1 cellular context compared by ENCODE assay signal in the genomic region with DNA sequence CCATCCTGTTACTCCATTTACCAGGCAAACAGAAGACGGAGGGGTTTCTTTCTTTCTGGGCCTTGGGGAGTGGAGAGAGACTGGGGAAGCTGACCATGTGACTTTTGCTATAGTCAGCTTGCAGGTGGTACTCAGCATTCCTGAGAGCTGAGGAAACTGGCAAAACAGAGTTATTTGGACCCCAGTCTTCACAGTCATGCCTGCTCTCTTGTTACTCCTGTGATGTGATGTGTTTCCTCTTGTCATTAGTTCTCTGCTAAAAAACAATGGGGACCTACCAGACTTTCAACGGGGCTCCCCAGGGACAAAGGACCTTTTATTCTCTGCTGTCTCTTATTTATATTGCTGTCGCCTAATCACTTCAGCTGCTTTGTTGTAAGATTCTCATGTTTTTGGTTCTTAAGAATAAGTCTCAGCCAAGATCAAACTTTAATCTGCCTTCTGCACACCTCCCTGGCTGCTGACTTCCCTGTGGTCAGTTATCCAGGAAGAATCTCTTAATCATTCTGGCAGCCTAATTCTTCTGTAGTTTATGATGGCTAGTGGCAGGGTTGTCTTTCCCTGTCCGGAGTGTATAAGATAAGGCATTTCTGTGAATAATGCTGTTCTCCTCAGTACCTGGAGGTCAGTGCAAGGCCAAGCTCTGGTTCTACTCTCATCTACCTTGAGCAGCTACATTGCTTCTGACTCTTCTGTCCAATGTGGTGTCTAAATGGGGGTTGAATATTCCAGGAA.
TF ChIP-seq lines count a peak whose summit lies in the region.

No MANE protein-coding gene starts in this region.

TF ChIP-seq in K562, 482 proteins besides CTCF, POLR2A, EP300 and RAD21 (continued from another document and continues in another):
- TF ChIP-seq, protein P1, sequence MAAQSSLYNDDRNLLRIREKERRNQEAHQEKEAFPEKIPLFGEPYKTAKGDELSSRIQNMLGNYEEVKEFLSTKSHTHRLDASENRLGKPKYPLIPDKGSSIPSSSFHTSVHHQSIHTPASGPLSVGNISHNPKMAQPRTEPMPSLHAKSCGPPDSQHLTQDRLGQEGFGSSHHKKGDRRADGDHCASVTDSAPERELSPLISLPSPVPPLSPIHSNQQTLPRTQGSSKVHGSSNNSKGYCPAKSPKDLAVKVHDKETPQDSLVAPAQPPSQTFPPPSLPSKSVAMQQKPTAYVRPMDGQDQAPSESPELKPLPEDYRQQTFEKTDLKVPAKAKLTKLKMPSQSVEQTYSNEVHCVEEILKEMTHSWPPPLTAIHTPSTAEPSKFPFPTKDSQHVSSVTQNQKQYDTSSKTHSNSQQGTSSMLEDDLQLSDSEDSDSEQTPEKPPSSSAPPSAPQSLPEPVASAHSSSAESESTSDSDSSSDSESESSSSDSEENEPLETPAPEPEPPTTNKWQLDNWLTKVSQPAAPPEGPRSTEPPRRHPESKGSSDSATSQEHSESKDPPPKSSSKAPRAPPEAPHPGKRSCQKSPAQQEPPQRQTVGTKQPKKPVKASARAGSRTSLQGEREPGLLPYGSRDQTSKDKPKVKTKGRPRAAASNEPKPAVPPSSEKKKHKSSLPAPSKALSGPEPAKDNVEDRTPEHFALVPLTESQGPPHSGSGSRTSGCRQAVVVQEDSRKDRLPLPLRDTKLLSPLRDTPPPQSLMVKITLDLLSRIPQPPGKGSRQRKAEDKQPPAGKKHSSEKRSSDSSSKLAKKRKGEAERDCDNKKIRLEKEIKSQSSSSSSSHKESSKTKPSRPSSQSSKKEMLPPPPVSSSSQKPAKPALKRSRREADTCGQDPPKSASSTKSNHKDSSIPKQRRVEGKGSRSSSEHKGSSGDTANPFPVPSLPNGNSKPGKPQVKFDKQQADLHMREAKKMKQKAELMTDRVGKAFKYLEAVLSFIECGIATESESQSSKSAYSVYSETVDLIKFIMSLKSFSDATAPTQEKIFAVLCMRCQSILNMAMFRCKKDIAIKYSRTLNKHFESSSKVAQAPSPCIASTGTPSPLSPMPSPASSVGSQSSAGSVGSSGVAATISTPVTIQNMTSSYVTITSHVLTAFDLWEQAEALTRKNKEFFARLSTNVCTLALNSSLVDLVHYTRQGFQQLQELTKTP (IDR thresholded peaks at IDR 0.05; ENCODE audit: low read depth in 1 of 2, partially characterized antibody in 2 of 2) = no peak
- no peak for TF ChIP-seq ZKSCAN1 (IDR thresholded peaks at IDR 0.05; ENCODE audit: low read depth, low read length)
- no peak for TF ChIP-seq ELF4 (CRISPR knock-in tag; IDR thresholded peaks at IDR 0.05)
- no peak for TF ChIP-seq POLR2G (IDR thresholded peaks at IDR 0.05; ENCODE audit: low read depth, low read length)
- TF ChIP-seq CBX8 (IDR thresholded peaks at IDR 0.05; ENCODE audit: borderline replicate concordance, extremely low read depth, low read depth, low read length, poor library complexity, severe bottlenecking) = no peak
- peak; percentile 53 for TF ChIP-seq FOXM1 (IDR thresholded peaks at IDR 0.05; ENCODE audit: low read depth)
- TF ChIP-seq FOXM1 (CRISPR knock-in tag; IDR thresholded peaks at IDR 0.05; ENCODE audit: low read depth) = no peak
- TF ChIP-seq SMAD4 (CRISPR knock-in tag; conservative IDR thresholded peaks at IDR 0.05) = peak; percentile 88
- TF ChIP-seq NR2F6 (CRISPR knock-in tag; IDR thresholded peaks at IDR 0.05) = no peak
- no peak for TF ChIP-seq ILF3 (IDR thresholded peaks at IDR 0.05; ENCODE audit: borderline replicate concordance)
- no peak for TF ChIP-seq ZZZ3 (IDR thresholded peaks at IDR 0.05)
- TF ChIP-seq HMGXB4 (CRISPR knock-in tag; IDR thresholded peaks at IDR 0.05) = no peak
- TF ChIP-seq NEUROD1 (IDR thresholded peaks at IDR 0.05; ENCODE audit: borderline replicate concordance, low read depth, low read length, partially characterized antibody) = no peak
- TF ChIP-seq TBP (optimal IDR thresholded peaks at IDR 0.05; ENCODE audit: low read depth, low read length) = peak; percentile 37
- TF ChIP-seq, protein P2, sequence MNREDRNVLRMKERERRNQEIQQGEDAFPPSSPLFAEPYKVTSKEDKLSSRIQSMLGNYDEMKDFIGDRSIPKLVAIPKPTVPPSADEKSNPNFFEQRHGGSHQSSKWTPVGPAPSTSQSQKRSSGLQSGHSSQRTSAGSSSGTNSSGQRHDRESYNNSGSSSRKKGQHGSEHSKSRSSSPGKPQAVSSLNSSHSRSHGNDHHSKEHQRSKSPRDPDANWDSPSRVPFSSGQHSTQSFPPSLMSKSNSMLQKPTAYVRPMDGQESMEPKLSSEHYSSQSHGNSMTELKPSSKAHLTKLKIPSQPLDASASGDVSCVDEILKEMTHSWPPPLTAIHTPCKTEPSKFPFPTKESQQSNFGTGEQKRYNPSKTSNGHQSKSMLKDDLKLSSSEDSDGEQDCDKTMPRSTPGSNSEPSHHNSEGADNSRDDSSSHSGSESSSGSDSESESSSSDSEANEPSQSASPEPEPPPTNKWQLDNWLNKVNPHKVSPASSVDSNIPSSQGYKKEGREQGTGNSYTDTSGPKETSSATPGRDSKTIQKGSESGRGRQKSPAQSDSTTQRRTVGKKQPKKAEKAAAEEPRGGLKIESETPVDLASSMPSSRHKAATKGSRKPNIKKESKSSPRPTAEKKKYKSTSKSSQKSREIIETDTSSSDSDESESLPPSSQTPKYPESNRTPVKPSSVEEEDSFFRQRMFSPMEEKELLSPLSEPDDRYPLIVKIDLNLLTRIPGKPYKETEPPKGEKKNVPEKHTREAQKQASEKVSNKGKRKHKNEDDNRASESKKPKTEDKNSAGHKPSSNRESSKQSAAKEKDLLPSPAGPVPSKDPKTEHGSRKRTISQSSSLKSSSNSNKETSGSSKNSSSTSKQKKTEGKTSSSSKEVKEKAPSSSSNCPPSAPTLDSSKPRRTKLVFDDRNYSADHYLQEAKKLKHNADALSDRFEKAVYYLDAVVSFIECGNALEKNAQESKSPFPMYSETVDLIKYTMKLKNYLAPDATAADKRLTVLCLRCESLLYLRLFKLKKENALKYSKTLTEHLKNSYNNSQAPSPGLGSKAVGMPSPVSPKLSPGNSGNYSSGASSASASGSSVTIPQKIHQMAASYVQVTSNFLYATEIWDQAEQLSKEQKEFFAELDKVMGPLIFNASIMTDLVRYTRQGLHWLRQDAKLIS (CRISPR knock-in tag; IDR thresholded peaks at IDR 0.05) = no peak
- no peak for TF ChIP-seq KLF6 (CRISPR knock-in tag; IDR thresholded peaks at IDR 0.05; ENCODE audit: borderline replicate concordance)
- TF ChIP-seq, protein P3, sequence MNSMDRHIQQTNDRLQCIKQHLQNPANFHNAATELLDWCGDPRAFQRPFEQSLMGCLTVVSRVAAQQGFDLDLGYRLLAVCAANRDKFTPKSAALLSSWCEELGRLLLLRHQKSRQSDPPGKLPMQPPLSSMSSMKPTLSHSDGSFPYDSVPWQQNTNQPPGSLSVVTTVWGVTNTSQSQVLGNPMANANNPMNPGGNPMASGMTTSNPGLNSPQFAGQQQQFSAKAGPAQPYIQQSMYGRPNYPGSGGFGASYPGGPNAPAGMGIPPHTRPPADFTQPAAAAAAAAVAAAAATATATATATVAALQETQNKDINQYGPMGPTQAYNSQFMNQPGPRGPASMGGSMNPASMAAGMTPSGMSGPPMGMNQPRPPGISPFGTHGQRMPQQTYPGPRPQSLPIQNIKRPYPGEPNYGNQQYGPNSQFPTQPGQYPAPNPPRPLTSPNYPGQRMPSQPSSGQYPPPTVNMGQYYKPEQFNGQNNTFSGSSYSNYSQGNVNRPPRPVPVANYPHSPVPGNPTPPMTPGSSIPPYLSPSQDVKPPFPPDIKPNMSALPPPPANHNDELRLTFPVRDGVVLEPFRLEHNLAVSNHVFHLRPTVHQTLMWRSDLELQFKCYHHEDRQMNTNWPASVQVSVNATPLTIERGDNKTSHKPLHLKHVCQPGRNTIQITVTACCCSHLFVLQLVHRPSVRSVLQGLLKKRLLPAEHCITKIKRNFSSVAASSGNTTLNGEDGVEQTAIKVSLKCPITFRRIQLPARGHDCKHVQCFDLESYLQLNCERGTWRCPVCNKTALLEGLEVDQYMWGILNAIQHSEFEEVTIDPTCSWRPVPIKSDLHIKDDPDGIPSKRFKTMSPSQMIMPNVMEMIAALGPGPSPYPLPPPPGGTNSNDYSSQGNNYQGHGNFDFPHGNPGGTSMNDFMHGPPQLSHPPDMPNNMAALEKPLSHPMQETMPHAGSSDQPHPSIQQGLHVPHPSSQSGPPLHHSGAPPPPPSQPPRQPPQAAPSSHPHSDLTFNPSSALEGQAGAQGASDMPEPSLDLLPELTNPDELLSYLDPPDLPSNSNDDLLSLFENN (IDR thresholded peaks at IDR 0.05; ENCODE audit: low read depth in 2 of 2, low read length in 2 of 2) = no peak
- no peak for TF ChIP-seq SNRNP70 (optimal IDR thresholded peaks at IDR 0.05; ENCODE audit: low read depth, low read length)
- 0 out of 2 replicates have a peak, but pooled peaks have one; percentile 23 for TF ChIP-seq MBD2 (IDR thresholded peaks at IDR 0.05; ENCODE audit: borderline replicate concordance, low read depth)
- TF ChIP-seq RCOR1 (IDR thresholded peaks at IDR 0.05; ENCODE audit: borderline replicate concordance in 1 of 2, low read depth in 2 of 2, low read length in 2 of 2) = peak; percentile 81 to 97; a peak in 3 of 4 replicates
- no peak for TF ChIP-seq DDX20 (tag; IDR thresholded peaks at IDR 0.05; ENCODE audit: low read depth)
- no peak for TF ChIP-seq XRCC5 (IDR thresholded peaks at IDR 0.05; ENCODE audit: low read depth, low read length)
- TF ChIP-seq CXXC5 (CRISPR knock-in tag; IDR thresholded peaks at IDR 0.05) = peak; percentile 42; the same call in 1 of the 2 replicates
- TF ChIP-seq ZNF280B (CRISPR knock-in tag; IDR thresholded peaks at IDR 0.05) = no peak
- TF ChIP-seq MEF2A (IDR thresholded peaks at IDR 0.05; ENCODE audit: control insufficient read depth, low read depth, low read length) = no peak
- no peak for TF ChIP-seq IRF2 (CRISPR knock-in tag; IDR thresholded peaks at IDR 0.05)
- TF ChIP-seq PML (IDR thresholded peaks at IDR 0.05; ENCODE audit: low read length) = peak; percentile 90
- TF ChIP-seq ZNF551 (CRISPR knock-in tag; IDR thresholded peaks at IDR 0.05) = no peak
- no peak for TF ChIP-seq ARID4B (CRISPR knock-in tag; IDR thresholded peaks at IDR 0.05)
- TF ChIP-seq NFIX (CRISPR knock-in tag; IDR thresholded peaks at IDR 0.05; ENCODE audit: low read depth) = no peak
- no peak for TF ChIP-seq RBM15 (IDR thresholded peaks at IDR 0.05; ENCODE audit: insufficient read depth, low read length)
- TF ChIP-seq TRIM24 (IDR thresholded peaks at IDR 0.05) = peak; percentile 43 to 50; a peak in 1 of 4 replicates
- TF ChIP-seq TAF1 (IDR thresholded peaks at IDR 0.05; ENCODE audit: control insufficient read depth, extremely low read depth, insufficient read depth, low read length, severe bottlenecking) = no peak
- TF ChIP-seq ZNF445 (CRISPR knock-in tag; IDR thresholded peaks at IDR 0.05; ENCODE audit: low read depth) = no peak
- TF ChIP-seq ZNF263 (CRISPR knock-in tag; IDR thresholded peaks at IDR 0.05; ENCODE audit: borderline replicate concordance) = no peak
- TF ChIP-seq ZNF23 (CRISPR knock-in tag; IDR thresholded peaks at IDR 0.05) = no peak
- 0 out of 4 replicates have a peak, but pooled peaks of 1 of the 2 experiments have one; percentile 15 for TF ChIP-seq NRF1 (conservative IDR thresholded peaks at IDR 0.05 in 1 of 2, IDR thresholded peaks at IDR 0.05 in 1 of 2)
- TF ChIP-seq NCOA2 (IDR thresholded peaks at IDR 0.05; ENCODE audit: partially characterized antibody in 2 of 2) = no peak
- no peak for TF ChIP-seq MAFG (tag; conservative IDR thresholded peaks at IDR 0.05)
- TF ChIP-seq POLR2AphosphoS5 (IDR thresholded peaks at IDR 0.05; ENCODE audit: control insufficient read depth, insufficient read depth, low read depth, low read length) = peak; percentile 76
